13 cellular contexts compared by ENCODE assay signal in genomic region chr18:79065802-79066201, GRCh38.
"Had no signal": no experiment of that assay in that cellular context is flagged by ENCODE, and none has a peak within 500 bp of the region (broad histone marks: within the 10 kb centered on the region; RNA-seq: fewer than 3 reads in every experiment).

No MANE protein-coding gene starts in this region.

- H3K9me3 ChIP-seq: neutrophil, testis had no signal

- ATAC-seq: stimulated activated naive CD8-positive, alpha-beta T cell treated with anti-CD3 and anti-CD28 coated beads, Interleukin-15, amount 100 ng/mL, for 72 hours had no signal

- H3K27ac Mint-ChIP-seq: dendritic cell treated with granulocyte-macrophage colony-stimulating factor and Interleukin-4, amounts not matched to agents 40 ng/mL and 50 ng/mL, for 4 days; stimulated activated naive CD8-positive, alpha-beta T cell treated with anti-CD3 and anti-CD28 coated beads, Interleukin-15, amount 100 ng/mL, for 72 hours had no signal

- DNase-seq: activated CD4-positive, alpha-beta T cell treated with anti-CD3 and anti-CD28 coated beads, Interleukin-2, amount 50 U/mL, for 1 hour; activated CD4-positive, CD25-positive, alpha-beta regulatory T cell; activated naive CD4-positive, alpha-beta T cell treated with anti-CD3 and anti-CD28 coated beads, Interleukin-2, amount 50 U/mL, for 16 hours; amniotic stem cell; effector memory CD4-positive, alpha-beta T cell; foreskin melanocyte; head of caudate nucleus; stimulated activated CD4-positive, alpha-beta T cell treated with anti-CD3 and anti-CD28 coated beads, Interleukin-1b, Interleukin-23, amount 100 ng/mL, for 48 hours; stimulated activated naive CD8-positive, alpha-beta T cell treated with anti-CD3 and anti-CD28 coated beads, Interleukin-15, amount 100 ng/mL, for 72 hours; testis had no signal

- H3K27me3 Mint-ChIP-seq: stimulated activated naive CD8-positive, alpha-beta T cell treated with anti-CD3 and anti-CD28 coated beads, Interleukin-15, amount 100 ng/mL, for 72 hours had no signal

- H3K4me3 ChIP-seq: testis had no signal

- H3K4me3 Mint-ChIP-seq: dendritic cell treated with granulocyte-macrophage colony-stimulating factor and Interleukin-4, amounts not matched to agents 40 ng/mL and 50 ng/mL, for 4 days; stimulated activated naive CD8-positive, alpha-beta T cell treated with anti-CD3 and anti-CD28 coated beads, Interleukin-15, amount 100 ng/mL, for 72 hours had no signal

- H2AFZ ChIP-seq: parathyroid adenoma had no signal

- H3K27ac ChIP-seq: neutrophil, parathyroid adenoma, testis had no signal

- H3K27me3 ChIP-seq: testis had no signal

- H3K9ac ChIP-seq: parathyroid adenoma had no signal

- H3K79me2 ChIP-seq: parathyroid adenoma had no signal

- H3K36me3 ChIP-seq: neutrophil had no signal
